Comparison of ENCODE assay signal across 33 cellular contexts in the genomic region with DNA sequence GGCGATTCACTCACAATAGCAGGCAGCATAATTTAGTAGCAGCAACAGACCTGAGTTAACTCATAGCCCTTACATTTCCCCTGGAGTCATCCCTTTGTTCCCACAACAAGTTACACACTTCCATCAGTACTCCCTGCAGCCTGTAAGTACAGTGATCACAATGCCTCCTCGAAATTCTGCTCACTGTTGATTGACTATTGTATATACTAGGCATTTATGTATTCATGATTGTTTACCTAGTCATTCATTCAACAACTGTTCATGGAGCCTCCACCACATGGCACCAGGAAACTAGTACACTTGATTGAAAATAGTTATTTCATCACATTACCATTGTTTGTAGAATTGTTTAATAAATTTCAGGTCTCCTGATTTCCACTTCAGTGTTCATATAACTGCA.
A peak's percentile ranks its signal among the peaks of the same experiment; 100 is the strongest.
DNase-seq lines count a peak whose midpoint lies in the region; ATAC-seq, FAIRE-seq and TF ChIP-seq lines count a peak whose summit lies in the region.
"Had no signal": no experiment of that assay in that cellular context is flagged by ENCODE, and none has a peak within 500 bp of the region (broad histone marks: within the 10 kb centered on the region; RNA-seq: fewer than 3 reads in every experiment).

No MANE protein-coding gene starts in this region.

- H2AFZ ChIP-seq in HCT116 (ENCODE audit: low read depth, low read length, poor library complexity, severe bottlenecking) (peak overlapping the region; percentile 40), keratinocyte (ENCODE audit: control insufficient read depth, low read length) (peak overlapping the region; percentile 21)

- CTCF ChIA-PET in HCT116 (lab: Charles Lee): no interaction called here

- POLR2A ChIA-PET in HCT116 (lab: Charles Lee): no interaction called here

- no peak for TF ChIP-seq POLR2A in HCT116 (IDR thresholded peaks at IDR 0.05; ENCODE audit: borderline replicate concordance, extremely low read depth, insufficient read depth, insufficient read length)

- TF ChIP-seq RAD21 in HCT116 (IDR thresholded peaks at IDR 0.05; ENCODE audit: low read depth): no peak

- H3K27me3 ChIP-seq in HCT116 (ENCODE audit: insufficient read depth, low read length) (no peaks in the 10 kb centered on the region), keratinocyte (ENCODE audit: control insufficient read depth, extremely low read depth, insufficient read depth, low read length) (no peaks in the 10 kb centered on the region)
- H3K27me3 ChIP-seq: adrenal gland, right lobe of liver, spleen, uterus had no signal

- no TSS peak for BruUV-seq in HCT116 (replicated peaks; lab: Mats Ljungman, UMichigan)

- RAD21 ChIA-PET in HCT116 (lab: Charles Lee; ENCODE audit: low non-redundant PET in 1 of 2, low total read pairs in 2 of 2, uncharacterized antibody in 2 of 2, unreplicated experiment in 2 of 2): interaction anchor here in 1 of 2 experiments (1.0 kb wide), 1 partner anchor 8 kb away, joined by 3 read pairs; no protein-coding TSS in a partner anchor

- intact Hi-C loops in HCT116 (cut with micrococcal nuclease): no loop called here
- intact Hi-C loops in mucosa of descending colon (cut with DNase I, micrococcal nuclease): no loop called here

- peak; percentile 43 for FAIRE-seq in keratinocyte (lab: Jason Lieb, UNC)
- FAIRE-seq: GM12892, kidney had no signal

- H3K4me3 ChIP-seq in HCT116 (replicated peaks in 1 of 2; ENCODE audit: low read depth in 1 of 2, low read length in 2 of 2): no peak overlapping the region
- no peak overlapping the region for H3K4me3 ChIP-seq in keratinocyte (ENCODE audit: control insufficient read depth in 2 of 3, extremely low read depth in 1 of 3, insufficient read depth in 2 of 3, low read depth in 1 of 3, low read length in 3 of 3)
- no peak overlapping the region for H3K4me3 ChIP-seq in mucosa of descending colon
- H3K4me3 ChIP-seq: adrenal gland, right lobe of liver, spleen, thoracic aorta, uterus had no signal

- no peak for ATAC-seq in HCT116
- no peak for ATAC-seq in HG03342 (IDR thresholded peaks at IDR 0.05; ENCODE audit: unreplicated experiment)
- ATAC-seq in mucosa of descending colon: no peak
- no peak for ATAC-seq in HG02623 (IDR thresholded peaks at IDR 0.05; ENCODE audit: unreplicated experiment)
- ATAC-seq: activated CD4-positive, alpha-beta T cell treated with anti-CD3 and anti-CD28 coated beads for 36 hours; activated CD8-positive, alpha-beta T cell treated with anti-CD3 and anti-CD28 coated beads, Interleukin-2, amount 10 ng/mL, durations not matched to agents 7 days and 5 days; activated T-helper 17 cell treated with anti-CD3 and anti-CD28 coated beads, Interleukin-2, amount 50 U/mL, for 72 hours; esophagus mucosa; left ventricle myocardium superior; Panc1; right lobe of liver; stimulated activated naive CD8-positive, alpha-beta T cell treated with anti-CD3 and anti-CD28 coated beads, Interleukin-15, amount 100 ng/mL, for 72 hours had no signal

- no peaks in the 10 kb centered on the region for H3K79me2 ChIP-seq in HCT116 (ENCODE audit: insufficient read depth, low read length)
- H3K79me2 ChIP-seq in keratinocyte (ENCODE audit: control insufficient read depth, insufficient read depth, low read length): no peaks in the 10 kb centered on the region

- H3K36me3 ChIP-seq in HCT116 (ENCODE audit: control insufficient read depth in 1 of 2, insufficient read depth in 2 of 2, low read length in 2 of 2) (no peaks in the 10 kb centered on the region), keratinocyte (ENCODE audit: control insufficient read depth in 2 of 2, extremely low read depth in 1 of 2, insufficient read depth in 2 of 2, low read length in 2 of 2) (no peaks in the 10 kb centered on the region), mucosa of descending colon (ENCODE audit: low read depth) (no peaks in the 10 kb centered on the region)
- H3K36me3 ChIP-seq: adrenal gland, right lobe of liver, spleen, thoracic aorta, uterus had no signal

- no peaks in the 10 kb centered on the region for H3K9me2 ChIP-seq in HCT116 (ENCODE audit: insufficient read depth)

- dilution Hi-C loops in keratinocyte (cut with MboI; ENCODE audit: extremely low pct_ligation_motif_present, low sequenced_read_pairs): no loop called here

- no peak for TF ChIP-seq CTCF in HCT116 (IDR thresholded peaks at IDR 0.05 in 2 of 3, conservative IDR thresholded peaks at IDR 0.05 in 1 of 3; ENCODE audit: borderline replicate concordance in 1 of 3, insufficient read depth in 1 of 3, low read depth in 2 of 3, low read length in 2 of 3)
- TF ChIP-seq CTCF in keratinocyte (optimal IDR thresholded peaks at IDR 0.05 in 1 of 3, IDR thresholded peaks at IDR 0.05 in 1 of 3, conservative IDR thresholded peaks at IDR 0.05 in 1 of 3; ENCODE audit: extremely low read depth in 1 of 3, insufficient read depth in 2 of 3, low read length in 3 of 3): no peak
- TF ChIP-seq CTCF in mucosa of descending colon (IDR thresholded peaks at IDR 0.05): no peak

- DNase-seq in COR-L47 (lab: John Stamatoyannopoulos, UW) (peak; percentile 32), HCT116 (ENCODE audit: low read depth, low spot score) (no peak), NCI-H748 (lab: John Stamatoyannopoulos, UW; ENCODE audit: unreplicated experiment) (peak; percentile 73), keratinocyte (ENCODE audit: low read depth, low spot score) (no peak), mucosa of descending colon (no peak)
- DNase-seq: activated CD4-positive, alpha-beta T cell treated with anti-CD3 and anti-CD28 coated beads for 36 hours; activated CD8-positive, alpha-beta T cell treated with anti-CD3 and anti-CD28 coated beads, Interleukin-2, amount 10 ng/mL, durations not matched to agents 7 days and 5 days; activated naive CD4-positive, alpha-beta T cell treated with anti-CD3 and anti-CD28 coated beads, Interleukin-2, amount 10 ng/mL, durations not matched to agents 7 days and 5 days; adrenal gland; CD8-positive, alpha-beta memory T cell; DMS 273 treated with DMSO at 0.1 percent for 48 hours; kidney; left ventricle myocardium superior; naive B cell; NCI-H2107; NCI-H524; right lobe of liver; Right ventricle myocardium superior; spleen; stimulated activated CD4-positive, alpha-beta T cell treated with anti-CD3 and anti-CD28 coated beads, Interleukin-2, amount 100 ng/mL, for 24 hours; stimulated activated naive CD8-positive, alpha-beta T cell treated with anti-CD3 and anti-CD28 coated beads, Interleukin-15, amount 100 ng/mL, for 72 hours; T1000; uterus had no signal

- H3K27ac ChIP-seq in HCT116 (ENCODE audit: low read depth, low read length): no peak overlapping the region
- H3K27ac ChIP-seq in keratinocyte (ENCODE audit: control insufficient read depth, insufficient read depth, low read length): no peak overlapping the region
- H3K27ac ChIP-seq: adrenal gland, HL-60, KMS-11, right lobe of liver, spleen, thoracic aorta, uterus, VCaP had no signal

- no peaks in the 10 kb centered on the region for H4K20me1 ChIP-seq in HCT116 (ENCODE audit: insufficient read depth)
- H4K20me1 ChIP-seq in keratinocyte (ENCODE audit: control insufficient read depth, extremely low read depth, insufficient read depth, low read length): no peaks in the 10 kb centered on the region

- no peaks in the 10 kb centered on the region for H3K9me1 ChIP-seq in keratinocyte (ENCODE audit: control insufficient read depth, extremely low read depth, insufficient read depth, low read length)

- H3K9me3 ChIP-seq in HCT116 (ENCODE audit: control insufficient read depth in 1 of 2, insufficient read depth in 1 of 2, low read depth in 1 of 2, low read length in 2 of 2): no peaks in the 10 kb centered on the region
- H3K9me3 ChIP-seq in keratinocyte (ENCODE audit: control insufficient read depth, low read depth, low read length): no peaks in the 10 kb centered on the region
- H3K9me3 ChIP-seq in mucosa of descending colon: no peaks in the 10 kb centered on the region
- H3K9me3 ChIP-seq: adrenal gland, right lobe of liver, spleen, thoracic aorta, uterus had no signal

- H3K9ac ChIP-seq in HCT116 (ENCODE audit: low read length) (no peak overlapping the region), keratinocyte (ENCODE audit: control insufficient read depth, extremely low read depth, insufficient read depth, low read length) (no peak overlapping the region)
- H3K9ac ChIP-seq: KMS-11 had no signal

- H3K4me2 ChIP-seq in HCT116 (ENCODE audit: low read length) (no peak overlapping the region), keratinocyte (ENCODE audit: control insufficient read depth, extremely low read depth, insufficient read depth, low read depth, low read length) (no peak overlapping the region)
- H3K4me2 ChIP-seq: KMS-11 had no signal

- H3K4me1 ChIP-seq in HCT116 (ENCODE audit: control insufficient read depth in 1 of 2, insufficient read depth in 2 of 2, low read length in 2 of 2) (no peaks in the 10 kb centered on the region), keratinocyte (ENCODE audit: control insufficient read depth, extremely low read depth, insufficient read depth, low read length) (no peaks in the 10 kb centered on the region), mucosa of descending colon (ENCODE audit: low read depth) (no peaks in the 10 kb centered on the region)
- H3K4me1 ChIP-seq: adrenal gland, right lobe of liver, spleen, uterus had no signal

TF ChIP-seq in HCT116, 20 proteins besides CTCF, POLR2A, EP300 and RAD21 (continues in another document):
- TF ChIP-seq, protein P1, sequence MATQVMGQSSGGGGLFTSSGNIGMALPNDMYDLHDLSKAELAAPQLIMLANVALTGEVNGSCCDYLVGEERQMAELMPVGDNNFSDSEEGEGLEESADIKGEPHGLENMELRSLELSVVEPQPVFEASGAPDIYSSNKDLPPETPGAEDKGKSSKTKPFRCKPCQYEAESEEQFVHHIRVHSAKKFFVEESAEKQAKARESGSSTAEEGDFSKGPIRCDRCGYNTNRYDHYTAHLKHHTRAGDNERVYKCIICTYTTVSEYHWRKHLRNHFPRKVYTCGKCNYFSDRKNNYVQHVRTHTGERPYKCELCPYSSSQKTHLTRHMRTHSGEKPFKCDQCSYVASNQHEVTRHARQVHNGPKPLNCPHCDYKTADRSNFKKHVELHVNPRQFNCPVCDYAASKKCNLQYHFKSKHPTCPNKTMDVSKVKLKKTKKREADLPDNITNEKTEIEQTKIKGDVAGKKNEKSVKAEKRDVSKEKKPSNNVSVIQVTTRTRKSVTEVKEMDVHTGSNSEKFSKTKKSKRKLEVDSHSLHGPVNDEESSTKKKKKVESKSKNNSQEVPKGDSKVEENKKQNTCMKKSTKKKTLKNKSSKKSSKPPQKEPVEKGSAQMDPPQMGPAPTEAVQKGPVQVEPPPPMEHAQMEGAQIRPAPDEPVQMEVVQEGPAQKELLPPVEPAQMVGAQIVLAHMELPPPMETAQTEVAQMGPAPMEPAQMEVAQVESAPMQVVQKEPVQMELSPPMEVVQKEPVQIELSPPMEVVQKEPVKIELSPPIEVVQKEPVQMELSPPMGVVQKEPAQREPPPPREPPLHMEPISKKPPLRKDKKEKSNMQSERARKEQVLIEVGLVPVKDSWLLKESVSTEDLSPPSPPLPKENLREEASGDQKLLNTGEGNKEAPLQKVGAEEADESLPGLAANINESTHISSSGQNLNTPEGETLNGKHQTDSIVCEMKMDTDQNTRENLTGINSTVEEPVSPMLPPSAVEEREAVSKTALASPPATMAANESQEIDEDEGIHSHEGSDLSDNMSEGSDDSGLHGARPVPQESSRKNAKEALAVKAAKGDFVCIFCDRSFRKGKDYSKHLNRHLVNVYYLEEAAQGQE (IDR thresholded peaks at IDR 0.05; ENCODE audit: low read depth): no peak
- TF ChIP-seq POLR2AphosphoS5 (IDR thresholded peaks at IDR 0.05; ENCODE audit: low read depth, low read length): no peak

Comparison
In these comparisons a context has a peak if more than half of its experiments do, and no peak if none do; other contexts are left out.
1. DNase-seq: peak in COR-L47 (single experiment) and NCI-H748 (single experiment); none in HCT116 (single experiment), keratinocyte (single experiment) and mucosa of descending colon (0 of 3).